8 cellular contexts compared by ENCODE assay signal in genomic region chr13:51125495-51126226, GRCh38. TPM values are rescaled to one million over a fixed set of nuclear protein-coding genes. Genes with fewer than 3 reads are reported as not detected.
DNase-seq lines count a peak whose midpoint lies in the region; ATAC-seq and TF ChIP-seq lines count a peak whose summit lies in the region.

No MANE protein-coding gene starts in this region.

- H3K4me1 ChIP-seq in PC-3 (ENCODE audit: insufficient read depth, low read length), result no peaks in the 10 kb centered on the region
- H3K4me1 ChIP-seq in hepatocyte (ENCODE audit: insufficient read depth), result no peaks in the 10 kb centered on the region
- H3K4me1 ChIP-seq in spleen, result peaks cover 0 to 8% (median 3%) of the 10 kb centered on the region in 6 donors

- WGBS in hepatocyte (ENCODE audit: low lambda C conversion rate, missing lambda C conversion rate), result 34% methylated on average over 7 of the region's 7 CpGs
- WGBS in spleen, 5 donors, result 24 to 29% (median 26%) methylated on average over 7 of the region's 7 CpGs

- H3K79me2 ChIP-seq in PC-3 (ENCODE audit: low read length), result no peaks in the 10 kb centered on the region
- H3K79me2 ChIP-seq in hepatocyte, result no peaks in the 10 kb centered on the region

- H3K9ac ChIP-seq in PC-3 (ENCODE audit: low read length), result no peak overlapping the region

- H2AFZ ChIP-seq in PC-3 (ENCODE audit: low read length) (0 out of 2 replicates have a peak overlapping the region, but pooled peaks have one; percentile 29), hepatocyte (no peak overlapping the region)

- H3F3A ChIP-seq in PC-3 (ENCODE audit: low read length, unreplicated experiment), result no peaks in the 10 kb centered on the region

- H3K4me3 ChIP-seq in GM06990 (replicated peaks; ENCODE audit: low read depth, low read length), result no peak overlapping the region
- no peak overlapping the region for H3K4me3 ChIP-seq in PC-3 (ENCODE audit: low read length)
- H3K4me3 ChIP-seq in hepatocyte, result no peak overlapping the region
- no peak overlapping the region for H3K4me3 ChIP-seq in spleen

- H3K4me2 ChIP-seq in PC-3 (ENCODE audit: low read length) (no peak overlapping the region), hepatocyte (no peak overlapping the region)

- intact Hi-C loops in PC-3 (cut with micrococcal nuclease) (loop anchor here (1.0 kb wide), 1 partner anchor 161 kb away; no protein-coding TSS in a partner anchor), spleen (cut with DNase I; ENCODE audit: low total_unique reads) (loop anchor here (5.0 kb wide), 1 partner anchor 162 kb away; no protein-coding TSS in a partner anchor), posterior vena cava (cut with DNase I) (no loop called here)

- H3K9me3 ChIP-seq in PC-3 (ENCODE audit: low read length) (no peaks in the 10 kb centered on the region), hepatocyte (ENCODE audit: low read depth) (no peaks in the 10 kb centered on the region), spleen (peaks cover 0 to 16% (median 11%) of the 10 kb centered on the region in 8 donors)

- DNase-seq in GM06990 (ENCODE audit: extremely low read depth, insufficient read length) (peak; percentile 17), LHCN-M2 (ENCODE audit: low read depth) (peak; percentile 63), PC-3 (peak; percentile 61), amniotic epithelial cell (ENCODE audit: low read depth) (peak; percentile 57), hepatocyte (ENCODE audit: low spot score) (peak; percentile 77), spleen (no peak), posterior vena cava (ENCODE audit: low spot score) (no peak)

- POLR2A ChIA-PET in PC-3 (lab: Charles Lee; ENCODE audit: unreplicated experiment), result no interaction called here

- BruUV-seq in PC-3 (replicated peaks; lab: Mats Ljungman, UMichigan), result no TSS peak

- TF ChIP-seq POLR2A in spleen (IDR thresholded peaks at IDR 0.05), result no peak

- no peaks in the 10 kb centered on the region for H3K36me3 ChIP-seq in GM06990 (ENCODE audit: control insufficient read depth, insufficient read depth, low read length)
- H3K36me3 ChIP-seq in PC-3 (ENCODE audit: low read depth, low read length), result no peaks in the 10 kb centered on the region; the same call in 1 of the 2 replicates
- H3K36me3 ChIP-seq in hepatocyte (replicated peaks; ENCODE audit: insufficient read depth, low read depth), result no peaks in the 10 kb centered on the region
- H3K36me3 ChIP-seq in spleen, result no peaks in the 10 kb centered on the region

- TF ChIP-seq CTCF in GM06990 (IDR thresholded peaks at IDR 0.05; ENCODE audit: insufficient read depth, low read length, poor library complexity, severe bottlenecking) (peak; percentile 85), PC-3 (conservative IDR thresholded peaks at IDR 0.05; ENCODE audit: low read depth, low read length) (peak; percentile 86), hepatocyte (IDR thresholded peaks at IDR 0.05; ENCODE audit: poor library complexity) (peak; percentile 68), spleen (IDR thresholded peaks at IDR 0.05 in 8 of 11, conservative IDR thresholded peaks at IDR 0.05 in 3 of 11) (peak; percentile 22 to 83 (median 76))

- CTCF ChIA-PET in PC-3 (lab: Charles Lee), result interaction anchor here (0.6 to 2.1 kb wide), 10 partner anchors 9 to 1124 kb away, joined by 3 to 33 read pairs (median 4); no protein-coding TSS in a partner anchor

- no peaks in the 10 kb centered on the region for H3K9me2 ChIP-seq in PC-3 (replicated peaks; ENCODE audit: low read length)
- H3K9me2 ChIP-seq in hepatocyte (replicated peaks; ENCODE audit: insufficient read depth), result no peaks in the 10 kb centered on the region

- H3K27ac ChIP-seq in PC-3 (ENCODE audit: low read length) (no peak overlapping the region), hepatocyte (no peak overlapping the region), spleen (no peak overlapping the region)

- ATAC-seq in GM21825 (IDR thresholded peaks at IDR 0.05; ENCODE audit: unreplicated experiment), result peak; percentile 74
- peak; percentile 96 for ATAC-seq in PC-3

- no peaks in the 10 kb centered on the region for H4K20me1 ChIP-seq in PC-3 (ENCODE audit: low read length)
- no peaks in the 10 kb centered on the region for H4K20me1 ChIP-seq in hepatocyte (ENCODE audit: insufficient read depth, poor library complexity, severe bottlenecking)

- no peaks in the 10 kb centered on the region; the same call in 1 of the 2 replicates for H3K27me3 ChIP-seq in GM06990 (replicated peaks; ENCODE audit: control insufficient read depth, insufficient read depth, low read length)
- H3K27me3 ChIP-seq in PC-3 (ENCODE audit: low read length), result no peaks in the 10 kb centered on the region
- H3K27me3 ChIP-seq in hepatocyte, result no peaks in the 10 kb centered on the region
- peaks cover 0 to 3% (median 0%) of the 10 kb centered on the region in 7 donors for H3K27me3 ChIP-seq in spleen (replicated peaks in 1 of 7)

RNA-seq across cellular contexts. Expression of gene C13orf42, which starts 14.6 kb away (rescaled TPM):
- total RNA-seq in LHCN-M2 (2014; rRNA removed), result not detected in 2 replicates
- not detected for polyA plus RNA-seq in LHCN-M2 (2012)
- total RNA-seq in PC-3 (2014; rRNA removed), result not detected in 2 replicates
- not detected in 2 replicates for total RNA-seq in hepatocyte
- polyA plus RNA-seq in hepatocyte, result not detected in 2 replicates
- total RNA-seq in spleen, result under 1 TPM in 3 of 7 donors, not detected in 4; 0.33 to 0.60 (median 0.43) TPM
- under 1 TPM in 2 of 3 donors, not detected in 1; 0.03 to 0.28 TPM for polyA plus RNA-seq in spleen
- not detected for total RNA-seq in posterior vena cava

Comparison
In these comparisons a context has a peak if more than half of its experiments do, and no peak if none do; other contexts are left out.
1. DNase-seq: peak in GM06990 (single experiment), LHCN-M2 (single experiment), PC-3 (single experiment), amniotic epithelial cell (single experiment) and hepatocyte (single experiment); none in spleen (single experiment) and posterior vena cava (single experiment).
2. intact Hi-C loops: an anchor here in PC-3 (1.0 kb wide) and spleen (5.0 kb wide); none called in posterior vena cava.
3. Peak in every context shown above with its lines, with median percentiles within 50 percentile points of each other: CTCF ChIP-seq.